ENCODE assay signal across 20 cellular contexts in genomic region chr6:110895907-110896608, GRCh38.
"Had no signal": no experiment of that assay in that cellular context is flagged by ENCODE, and none has a peak within 500 bp of the region (broad histone marks: within the 10 kb centered on the region; RNA-seq: fewer than 3 reads in every experiment).

No MANE protein-coding gene starts in this region.

- H3K4me3 ChIP-seq: SJSA1, SK-N-MC had no signal

- H3K9me3 ChIP-seq: SJSA1 had no signal

- H3K27ac Mint-ChIP-seq: T-cell had no signal

- H3K4me3 Mint-ChIP-seq: T-cell had no signal

- H3K9me3 Mint-ChIP-seq: T-cell had no signal

- H3K27me3 Mint-ChIP-seq: T-cell had no signal

- H3K27me3 ChIP-seq: SJSA1 had no signal

- H3K27ac ChIP-seq: SJSA1, SK-N-MC had no signal

- DNase-seq: KBM-7, MV-4-11, NCI-H1048, NCI-H1105, NCI-H1417, NCI-H1436 treated with DMSO at 0.1 percent for 48 hours, NCI-H1694, NCI-H187 treated with DMSO at 0.1 percent for 48 hours, NCI-H2081, NCI-H2107, NCI-H2227 treated with DMSO at 0.1 percent for 48 hours, NCI-H524, NCI-H69, NCI-H774, Right ventricle myocardium superior, RPMI8226, SIG-M5, T-cell had no signal

- ATAC-seq: T-cell had no signal
